In genomic region chr7:95917622-95918021, GRCh38 we compare ENCODE assay signal across 16 cellular contexts.
"Had no signal": no experiment of that assay in that cellular context is flagged by ENCODE, and none has a peak within 500 bp of the region (broad histone marks: within the 10 kb centered on the region; RNA-seq: fewer than 3 reads in every experiment).

No MANE protein-coding gene starts in this region.

- H3K27ac Mint-ChIP-seq: activated CD4-positive, alpha-beta memory T cell treated with anti-CD3 and anti-CD28 coated beads for 36 hours; activated naive CD8-positive, alpha-beta T cell treated with anti-CD3 and anti-CD28 coated beads, Interleukin-2, amount 10 ng/mL, durations not matched to agents 7 days and 5 days; activated T-cell treated with anti-CD3 and anti-CD28 coated beads, Interleukin-2, amount 50 U/mL, for 72 hours; endodermal cell; immature natural killer cell; stimulated activated naive B cell treated with anti-CD40 and anti-IgM and Interleukin-4, amounts not matched to agents 10 μg/mL and 1 μg/mL and 100 μg/mL, for 72 hours had no signal

- H3K9me3 Mint-ChIP-seq: activated CD4-positive, alpha-beta memory T cell treated with anti-CD3 and anti-CD28 coated beads for 36 hours; activated naive CD8-positive, alpha-beta T cell treated with anti-CD3 and anti-CD28 coated beads, Interleukin-2, amount 10 ng/mL, durations not matched to agents 7 days and 5 days; activated T-cell treated with anti-CD3 and anti-CD28 coated beads, Interleukin-2, amount 50 U/mL, for 72 hours; endodermal cell; immature natural killer cell; stimulated activated naive B cell treated with anti-CD40 and anti-IgM and Interleukin-4, amounts not matched to agents 10 μg/mL and 1 μg/mL and 100 μg/mL, for 72 hours had no signal

- H3K27ac ChIP-seq: right atrium auricular region, transverse colon had no signal

- FAIRE-seq: bronchial epithelial cell had no signal

- H3K4me1 ChIP-seq: right atrium auricular region had no signal

- DNase-seq: activated CD4-positive, alpha-beta memory T cell treated with anti-CD3 and anti-CD28 coated beads for 36 hours; activated gamma-delta T cell treated with Interleukin-2 at 50 U/mL for 16 hours; activated naive CD8-positive, alpha-beta T cell treated with anti-CD3 and anti-CD28 coated beads, Interleukin-2, amount 10 ng/mL, durations not matched to agents 7 days and 5 days; activated T-cell treated with anti-CD3 and anti-CD28 coated beads, Interleukin-2, amount 50 U/mL, for 72 hours; aorta; endodermal cell; erythroblast; immature natural killer cell; left colon; mesendoderm; stimulated activated CD4-positive, alpha-beta T cell treated with anti-CD3 and anti-CD28 coated beads, Interleukin-1b, Interleukin-23, amount 100 ng/mL, for 48 hours; stimulated activated naive B cell treated with anti-CD40 and anti-IgM and Interleukin-4, amounts not matched to agents 10 μg/mL and 1 μg/mL and 100 μg/mL, for 72 hours; T-helper 9 cell; transverse colon had no signal

- ATAC-seq: activated T-cell treated with anti-CD3 and anti-CD28 coated beads, Interleukin-2, amount 50 U/mL, for 72 hours; left colon; stimulated activated naive B cell treated with anti-CD40 and anti-IgM and Interleukin-4, amounts not matched to agents 10 μg/mL and 1 μg/mL and 100 μg/mL, for 72 hours had no signal

- H3K27me3 ChIP-seq: right atrium auricular region had no signal

- H3K4me3 ChIP-seq: right atrium auricular region had no signal

- H3K36me3 ChIP-seq: right atrium auricular region, transverse colon had no signal

- H3K36me3 Mint-ChIP-seq: activated CD4-positive, alpha-beta memory T cell treated with anti-CD3 and anti-CD28 coated beads for 36 hours; activated naive CD8-positive, alpha-beta T cell treated with anti-CD3 and anti-CD28 coated beads, Interleukin-2, amount 10 ng/mL, durations not matched to agents 7 days and 5 days; immature natural killer cell; stimulated activated naive B cell treated with anti-CD40 and anti-IgM and Interleukin-4, amounts not matched to agents 10 μg/mL and 1 μg/mL and 100 μg/mL, for 72 hours had no signal

- H3K9me3 ChIP-seq: right atrium auricular region, transverse colon had no signal
